8 cellular contexts compared by ENCODE assay signal in the genomic region with DNA sequence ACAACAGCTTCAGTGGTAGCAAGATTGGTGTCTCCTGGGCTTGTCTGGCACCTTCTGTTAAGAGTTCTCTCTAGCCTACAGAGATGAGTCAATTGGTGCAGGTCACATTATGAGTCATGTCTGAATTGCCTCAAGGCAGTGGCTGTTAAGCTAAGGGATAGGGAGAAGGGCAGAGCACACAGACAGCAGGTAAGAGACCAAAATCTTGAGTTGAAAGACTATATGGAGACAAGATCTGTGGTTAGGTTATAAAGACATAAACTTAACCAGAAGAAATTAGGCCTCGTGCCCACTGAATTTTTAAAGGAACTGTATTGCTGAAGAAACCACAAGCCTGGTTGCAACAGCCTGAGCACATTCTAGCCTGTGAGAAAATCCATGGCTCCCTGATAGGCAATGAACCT. TPM values are rescaled to one million over a fixed set of nuclear protein-coding genes. Genes with fewer than 3 reads are reported as not detected.
DNase-seq lines count a peak whose midpoint lies in the region; ATAC-seq, FAIRE-seq and TF ChIP-seq lines count a peak whose summit lies in the region.

No MANE protein-coding gene starts in this region.

- peak overlapping the region; percentile 54 for H3K4me2 ChIP-seq in A549

- H3K27ac ChIP-seq in A549 = peak overlapping the region in 1 of 2 experiments; percentile 40; a peak in 2 of 6 replicates

- H3K4me3 Mint-ChIP-seq in effector memory CD8-positive, alpha-beta T cell = no peak overlapping the region
- no peak overlapping the region for H3K4me3 Mint-ChIP-seq in type B pancreatic cell

- peak overlapping the region in 1 of 2 donors; percentile 6 for H3K27ac Mint-ChIP-seq in effector memory CD8-positive, alpha-beta T cell
- peak overlapping the region; percentile 21 for H3K27ac Mint-ChIP-seq in type B pancreatic cell

- H3K4me3 ChIP-seq in A549 = no peak overlapping the region

- no peak for TF ChIP-seq RAD21 in A549 (conservative IDR thresholded peaks at IDR 0.05 in 1 of 2, IDR thresholded peaks at IDR 0.05 in 1 of 2)

- no peaks in the 10 kb centered on the region for H3K9me3 Mint-ChIP-seq in effector memory CD8-positive, alpha-beta T cell
- H3K9me3 Mint-ChIP-seq in type B pancreatic cell = no peaks in the 10 kb centered on the region

- DNase-seq in A549 (ENCODE audit: low read depth in 1 of 2, low spot score in 1 of 2) (peak; percentile 58 to 75), SIG-M5 (lab: John Stamatoyannopoulos, UW) (peak; percentile 72), type B pancreatic cell (ENCODE audit: extremely low spot score, unreplicated experiment) (no peak), cerebellar cortex (ENCODE audit: low spot score) (no peak), NCI-H1105 (lab: John Stamatoyannopoulos, UW) (no peak)
- no peak for DNase-seq in effector memory CD8-positive, alpha-beta T cell

- TF ChIP-seq EP300 in A549 (IDR thresholded peaks at IDR 0.05) = no peak

- no peak for TF ChIP-seq CTCF in A549 (IDR thresholded peaks at IDR 0.05)
- no peak for TF ChIP-seq CTCF in type B pancreatic cell (conservative IDR thresholded peaks at IDR 0.05)

- H3K9me3 ChIP-seq in A549 = no peaks in the 10 kb centered on the region

- peaks cover under 1 to 3% of the 10 kb centered on the region in 2 donors for H3K4me1 Mint-ChIP-seq in effector memory CD8-positive, alpha-beta T cell (ENCODE audit: low read depth in 2 of 2)
- H3K4me1 Mint-ChIP-seq in type B pancreatic cell (ENCODE audit: unreplicated experiment) = no peaks in the 10 kb centered on the region

- WGBS in A549 (ENCODE audit: missing lambda C conversion rate) = 40% methylated on average over 1 of the region's 1 CpG

- no peak for TF ChIP-seq POLR2A in A549 (IDR thresholded peaks at IDR 0.05; ENCODE audit: low read length)

- peaks cover 16% of the 10 kb centered on the region for H3K4me1 ChIP-seq in A549

- CTCF ChIA-PET in A549 (lab: Yijun Ruan, JAX) = interaction anchor here (0.6 to 1.1 kb wide), 2 partner anchors 74 to 145 kb away, joined by 3 read pairs; no protein-coding TSS in a partner anchor

- H3K36me3 Mint-ChIP-seq in effector memory CD8-positive, alpha-beta T cell (ENCODE audit: insufficient read depth) = peaks cover 56% of the 10 kb centered on the region
- H3K36me3 Mint-ChIP-seq in type B pancreatic cell = peaks cover 10% of the 10 kb centered on the region

- no peaks in the 10 kb centered on the region for H3K27me3 Mint-ChIP-seq in effector memory CD8-positive, alpha-beta T cell
- peaks cover 4% of the 10 kb centered on the region for H3K27me3 Mint-ChIP-seq in type B pancreatic cell

- peak; percentile 99 to 100 for ATAC-seq in A549
- peak; percentile 100 for ATAC-seq in GM18909 (IDR thresholded peaks at IDR 0.05; ENCODE audit: poor library complexity, unreplicated experiment)
- ATAC-seq in HG03066 (IDR thresholded peaks at IDR 0.05; ENCODE audit: low read depth, unreplicated experiment) = peak; percentile 100
- ATAC-seq in effector memory CD8-positive, alpha-beta T cell (replicated peaks) = peak; percentile 50

- POLR2A ChIA-PET in A549 (lab: Yijun Ruan, JAX) = interaction anchor here (0.5 to 1.0 kb wide), 2 partner anchors 19 to 199 kb away, joined by 3 to 4 read pairs; a partner anchor contains a TSS

- FAIRE-seq in A549 (lab: Jason Lieb, UNC) = peak; percentile 51

TF ChIP-seq in A549, 52 proteins besides CTCF, POLR2A, EP300 and RAD21:
- TF ChIP-seq ZSCAN20 (CRISPR knock-in tag; IDR thresholded peaks at IDR 0.05) = no peak
- no peak for TF ChIP-seq RCOR1 (IDR thresholded peaks at IDR 0.05; ENCODE audit: low read depth, low read length)
- TF ChIP-seq CEBPB (IDR thresholded peaks at IDR 0.05) = peak in 1 of 2 experiments; percentile 9; a peak in 1 of 4 replicates
- TF ChIP-seq FOSL2 (IDR thresholded peaks at IDR 0.05) = peak; percentile 79
- peak; percentile 82 for TF ChIP-seq FOSL2 (CRISPR knock-in tag; IDR thresholded peaks at IDR 0.05)

RNA-seq across cellular contexts. Expression of a gene that starts 19.2 kb away (rescaled TPM):
- polyA plus RNA-seq in A549 (2011; rRNA removed) (81.8 and 86.6 TPM in 2 replicates), A549 (2017; fragmentation: RNase III; extraction: RNeasy Plus Mini Kit Qiagen cat#74134 plus additional on column Dnase treatment) (48.1 to 50.7 TPM (median 48.9 TPM) in 3 replicates)
- 19.6 and 25.4 TPM in 2 replicates for polyA plus RNA-seq in A549 (2012; cell fraction: cytosol; rRNA removed)
- 14.9 and 20.9 TPM in 2 replicates for polyA plus RNA-seq in A549 (2012; cell fraction: nucleus; rRNA removed)
- polyA minus RNA-seq in A549 (2011; rRNA and poly(A)+ RNA removed) = 56.5 and 78.2 TPM in 2 replicates
- 63.9 and 67.7 TPM in 2 replicates for total RNA-seq in type B pancreatic cell (ENCODE audit: low replicate concordance)

RNA-seq across cellular contexts. Expression of a gene that starts 30.2 kb away (rescaled TPM):
- polyA plus RNA-seq in A549 (2011; rRNA removed) = 11.7 and 12.6 TPM in 2 replicates
- polyA plus RNA-seq in A549 (2012; cell fraction: cytosol; rRNA removed) = 2.3 and 2.5 TPM in 2 replicates
- 2.0 and 2.5 TPM in 2 replicates for polyA plus RNA-seq in A549 (2012; cell fraction: nucleus; rRNA removed)
- 4.5 to 7.0 TPM (median 5.1 TPM) in 3 replicates for polyA plus RNA-seq in A549 (2017; fragmentation: RNase III; extraction: RNeasy Plus Mini Kit Qiagen cat#74134 plus additional on column Dnase treatment)
- 3.6 and 3.9 TPM in 2 replicates for polyA minus RNA-seq in A549 (2011; rRNA and poly(A)+ RNA removed)
- total RNA-seq in type B pancreatic cell (ENCODE audit: low replicate concordance) = 11.1 and 23.0 TPM in 2 replicates

RNA-seq across cellular contexts. Expression of a gene that starts 30.2 kb away (rescaled TPM):
- polyA plus RNA-seq in A549 (2011; rRNA removed) (4.2 and 6.9 TPM in 2 replicates), A549 (2017; fragmentation: RNase III; extraction: RNeasy Plus Mini Kit Qiagen cat#74134 plus additional on column Dnase treatment) (5.3 to 6.8 TPM (median 5.7 TPM) in 3 replicates)
- polyA plus RNA-seq in A549 (2012; cell fraction: cytosol; rRNA removed) = 0.91 and 1.3 TPM in 2 replicates
- 0.53 and 1.4 TPM in 2 replicates for polyA plus RNA-seq in A549 (2012; cell fraction: nucleus; rRNA removed)
- 4.3 and 5.1 TPM in 2 replicates for polyA minus RNA-seq in A549 (2011; rRNA and poly(A)+ RNA removed)
- 17.3 and 34.9 TPM in 2 replicates for total RNA-seq in type B pancreatic cell (ENCODE audit: low replicate concordance)

RNA-seq across cellular contexts. Expression of a gene that starts 43.5 kb away (rescaled TPM):
- polyA plus RNA-seq in A549 (2011; rRNA removed) (0.05 TPM in 1 of 2 replicates, not detected in the other), A549 (2017; fragmentation: RNase III; extraction: RNeasy Plus Mini Kit Qiagen cat#74134 plus additional on column Dnase treatment) (not detected in 3 replicates)
- polyA plus RNA-seq in A549 (2012; cell fraction: cytosol; rRNA removed) = not detected in 2 replicates
- polyA plus RNA-seq in A549 (2012; cell fraction: nucleus; rRNA removed) = not detected in 2 replicates
- polyA minus RNA-seq in A549 (2011; rRNA and poly(A)+ RNA removed) = 0.10 TPM in 1 of 2 replicates, not detected in the other
- 0.26 and 0.29 TPM in 2 replicates for total RNA-seq in type B pancreatic cell (ENCODE audit: low replicate concordance)

Comparison
In these comparisons a context has a peak if more than half of its experiments do, and no peak if none do; other contexts are left out.
1. ATAC-seq: peak in every context shown above with its lines; median percentile 100 in GM18909; 100 in HG03066; 100 in A549; 50 in effector memory CD8-positive, alpha-beta T cell.
2. DNase-seq: peak in A549 (2 of 2) and SIG-M5 (single experiment); none in effector memory CD8-positive, alpha-beta T cell (0 of 3), type B pancreatic cell (single experiment), cerebellar cortex (single experiment) and NCI-H1105 (single experiment).